In the genomic region with DNA sequence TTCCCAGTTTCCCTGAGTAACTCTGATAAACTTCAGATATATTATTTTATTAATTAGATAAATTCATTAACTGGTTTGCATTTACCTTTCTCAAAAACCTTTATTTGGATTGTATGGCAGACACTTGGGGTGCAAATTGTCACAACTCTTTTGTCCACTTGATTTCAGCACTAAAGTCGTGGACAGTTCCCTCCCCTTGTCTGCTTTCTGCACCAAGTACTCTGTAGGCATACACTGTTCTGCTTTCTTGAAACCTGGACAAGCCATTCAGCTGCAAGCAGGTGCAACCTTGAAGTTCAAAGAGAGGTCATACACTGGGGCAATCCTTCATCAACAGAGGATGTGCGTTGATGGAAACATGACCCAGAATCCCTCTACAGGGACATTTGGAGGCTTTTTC, we compare ENCODE assay signal across 13 cellular contexts.
DNase-seq lines count a peak whose midpoint lies in the region; ATAC-seq, FAIRE-seq and TF ChIP-seq lines count a peak whose summit lies in the region.
"Had no signal": no experiment of that assay in that cellular context is flagged by ENCODE, and none has a peak within 500 bp of the region (broad histone marks: within the 10 kb centered on the region; RNA-seq: fewer than 3 reads in every experiment).

No MANE protein-coding gene starts in this region.

- H3K4me3 ChIP-seq in HepG2 (replicated peaks in 1 of 3; ENCODE audit: insufficient read depth in 1 of 3, low read depth in 2 of 3, low read length in 3 of 3) = no peak overlapping the region
- no peak overlapping the region for H3K4me3 ChIP-seq in right lobe of liver
- no peak overlapping the region for H3K4me3 ChIP-seq in fibroblast of pulmonary artery (replicated peaks; ENCODE audit: low read depth, low read length)

- TF ChIP-seq CTCF in HepG2 (CRISPR knock-in tag; IDR thresholded peaks at IDR 0.05) (no peak), right lobe of liver (IDR thresholded peaks at IDR 0.05) (no peak), fibroblast of pulmonary artery (IDR thresholded peaks at IDR 0.05; ENCODE audit: low read length, missing control alignments) (no peak)

- H3K27ac ChIP-seq in HepG2 (ENCODE audit: extremely low read length, insufficient read depth, low read length) = no peak overlapping the region
- no peak overlapping the region for H3K27ac ChIP-seq in right lobe of liver
- H3K27ac ChIP-seq: C4-2B, KMS-11 had no signal

- H3K9me3 ChIP-seq in HepG2 (ENCODE audit: low read length) (peaks cover 6% of the 10 kb centered on the region; the same call in 1 of the 2 replicates), right lobe of liver (no peaks in the 10 kb centered on the region)

- TF ChIP-seq POLR2A in HepG2 (IDR thresholded peaks at IDR 0.05; ENCODE audit: insufficient read depth in 1 of 2, low read depth in 2 of 2, low read length in 2 of 2) (no peak), right lobe of liver (IDR thresholded peaks at IDR 0.05) (no peak)

- CTCF ChIA-PET in HepG2 (lab: Yijun Ruan, JAX; ENCODE audit: low intra/inter-chr PET ratio, low total read pairs) = no interaction called here

- POLR2A ChIA-PET in HepG2 (lab: Yijun Ruan, JAX) = no interaction called here

- FAIRE-seq in HepG2 (lab: Jason Lieb, UNC) (no peak), RCC 7860 (lab: Jason Lieb, UNC) (no peak)

- H4K20me1 ChIP-seq in HepG2 (ENCODE audit: insufficient read depth, low read length) = no peaks in the 10 kb centered on the region

- BruUV-seq in HepG2 (replicated peaks; lab: Mats Ljungman, UMichigan) = no TSS peak

- DNase-seq in HepG2 (ENCODE audit: low spot score) (peak; percentile 1), right lobe of liver (no peak), RCC 7860 (ENCODE audit: low spot score) (peak; percentile 7), fibroblast of pulmonary artery (ENCODE audit: low read depth) (peak; percentile 15), GOT3 (lab: John Stamatoyannopoulos, UW) (no peak), NCI-H524 (lab: John Stamatoyannopoulos, UW) (no peak)
- DNase-seq: NCI-H82; stimulated activated CD4-positive, alpha-beta T cell treated with anti-CD3 and anti-CD28 coated beads, Interleukin-1b, Interleukin-23, amount 100 ng/mL, for 48 hours; T-helper 9 cell had no signal

- no peak for TF ChIP-seq RAD21 in HepG2 (CRISPR knock-in tag; IDR thresholded peaks at IDR 0.05)

- TF ChIP-seq EP300 in HepG2 (IDR thresholded peaks at IDR 0.05; ENCODE audit: low read depth in 2 of 2, low read length in 2 of 2) = no peak
- TF ChIP-seq EP300 in HepG2 (CRISPR knock-in tag; IDR thresholded peaks at IDR 0.05; ENCODE audit: borderline replicate concordance) = no peak

- no peaks in the 10 kb centered on the region for H3K36me3 ChIP-seq in HepG2 (replicated peaks in 1 of 2; ENCODE audit: control insufficient read depth in 1 of 2, insufficient read depth in 2 of 2, low read length in 2 of 2)
- H3K36me3 ChIP-seq in right lobe of liver = no peaks in the 10 kb centered on the region

- no peak overlapping the region for H3K9ac ChIP-seq in HepG2 (ENCODE audit: insufficient read depth, low read depth, low read length)
- H3K9ac ChIP-seq: KMS-11 had no signal

- in situ Hi-C loops in HepG2 (cut with HindIII; ENCODE audit: extremely low pct_ligation_motif_present, low pct_unique_long_range_greater_than_20kb) = no loop called here

- H3K27me3 ChIP-seq in HepG2 (ENCODE audit: control insufficient read depth in 1 of 2, insufficient read depth in 2 of 2, low read length in 2 of 2) (no peaks in the 10 kb centered on the region), right lobe of liver (no peaks in the 10 kb centered on the region)

- ATAC-seq in HepG2 (no peak), right lobe of liver (no peak), GM18511 (IDR thresholded peaks at IDR 0.05; ENCODE audit: unreplicated experiment) (no peak), GM21447 (IDR thresholded peaks at IDR 0.05; ENCODE audit: unreplicated experiment) (no peak)

- H2AFZ ChIP-seq in HepG2 (ENCODE audit: low read length) = no peak overlapping the region

- no peak overlapping the region for H3K4me2 ChIP-seq in HepG2 (ENCODE audit: low read depth, low read length)
- H3K4me2 ChIP-seq: KMS-11 had no signal

- no peaks in the 10 kb centered on the region for H3K4me1 ChIP-seq in HepG2 (ENCODE audit: insufficient read depth, low read length)
- no peaks in the 10 kb centered on the region for H3K4me1 ChIP-seq in right lobe of liver

- WGBS in HepG2 (ENCODE audit: low lambda C conversion rate) = 0% methylated on average over 2 of the region's 2 CpGs
- 13% methylated on average over 2 of the region's 2 CpGs for WGBS in right lobe of liver (ENCODE audit: insufficient coverage, low coverage, low lambda C conversion rate, missing lambda C conversion rate)

- no peaks in the 10 kb centered on the region for H3K79me2 ChIP-seq in HepG2 (ENCODE audit: insufficient read depth, low read length)

- intact Hi-C loops in HepG2 (cut with micrococcal nuclease; ENCODE audit: unreplicated experiment) = no loop called here
- intact Hi-C loops in right lobe of liver (cut with DNase I) = no loop called here

TF ChIP-seq in HepG2, 621 proteins besides CTCF, POLR2A, EP300 and RAD21:
- TF ChIP-seq MTF2 (CRISPR knock-in tag; IDR thresholded peaks at IDR 0.05; ENCODE audit: borderline replicate concordance) (no peak), MIER2 (CRISPR knock-in tag; IDR thresholded peaks at IDR 0.05) (peak; percentile 95), EHMT2 (IDR thresholded peaks at IDR 0.05; ENCODE audit: borderline replicate concordance, low read depth, low read length) (peak; percentile 64; the same call in 1 of the 2 replicates), ZNF557 (CRISPR knock-in tag; IDR thresholded peaks at IDR 0.05) (no peak)
- TF ChIP-seq, protein P1, sequence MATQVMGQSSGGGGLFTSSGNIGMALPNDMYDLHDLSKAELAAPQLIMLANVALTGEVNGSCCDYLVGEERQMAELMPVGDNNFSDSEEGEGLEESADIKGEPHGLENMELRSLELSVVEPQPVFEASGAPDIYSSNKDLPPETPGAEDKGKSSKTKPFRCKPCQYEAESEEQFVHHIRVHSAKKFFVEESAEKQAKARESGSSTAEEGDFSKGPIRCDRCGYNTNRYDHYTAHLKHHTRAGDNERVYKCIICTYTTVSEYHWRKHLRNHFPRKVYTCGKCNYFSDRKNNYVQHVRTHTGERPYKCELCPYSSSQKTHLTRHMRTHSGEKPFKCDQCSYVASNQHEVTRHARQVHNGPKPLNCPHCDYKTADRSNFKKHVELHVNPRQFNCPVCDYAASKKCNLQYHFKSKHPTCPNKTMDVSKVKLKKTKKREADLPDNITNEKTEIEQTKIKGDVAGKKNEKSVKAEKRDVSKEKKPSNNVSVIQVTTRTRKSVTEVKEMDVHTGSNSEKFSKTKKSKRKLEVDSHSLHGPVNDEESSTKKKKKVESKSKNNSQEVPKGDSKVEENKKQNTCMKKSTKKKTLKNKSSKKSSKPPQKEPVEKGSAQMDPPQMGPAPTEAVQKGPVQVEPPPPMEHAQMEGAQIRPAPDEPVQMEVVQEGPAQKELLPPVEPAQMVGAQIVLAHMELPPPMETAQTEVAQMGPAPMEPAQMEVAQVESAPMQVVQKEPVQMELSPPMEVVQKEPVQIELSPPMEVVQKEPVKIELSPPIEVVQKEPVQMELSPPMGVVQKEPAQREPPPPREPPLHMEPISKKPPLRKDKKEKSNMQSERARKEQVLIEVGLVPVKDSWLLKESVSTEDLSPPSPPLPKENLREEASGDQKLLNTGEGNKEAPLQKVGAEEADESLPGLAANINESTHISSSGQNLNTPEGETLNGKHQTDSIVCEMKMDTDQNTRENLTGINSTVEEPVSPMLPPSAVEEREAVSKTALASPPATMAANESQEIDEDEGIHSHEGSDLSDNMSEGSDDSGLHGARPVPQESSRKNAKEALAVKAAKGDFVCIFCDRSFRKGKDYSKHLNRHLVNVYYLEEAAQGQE (IDR thresholded peaks at IDR 0.05; ENCODE audit: borderline replicate concordance in 1 of 2, low read depth in 1 of 2, low read length in 2 of 2) = peak; percentile 56 to 94

Comparison
In these comparisons a context has a peak if more than half of its experiments do, and no peak if none do; other contexts are left out.
1. DNase-seq: peak in HepG2 (single experiment), RCC 7860 (single experiment) and fibroblast of pulmonary artery (single experiment); none in right lobe of liver (0 of 3), GOT3 (single experiment) and NCI-H524 (0 of 2).